Comparison of ENCODE assay signal across 36 cellular contexts in the genomic region with DNA sequence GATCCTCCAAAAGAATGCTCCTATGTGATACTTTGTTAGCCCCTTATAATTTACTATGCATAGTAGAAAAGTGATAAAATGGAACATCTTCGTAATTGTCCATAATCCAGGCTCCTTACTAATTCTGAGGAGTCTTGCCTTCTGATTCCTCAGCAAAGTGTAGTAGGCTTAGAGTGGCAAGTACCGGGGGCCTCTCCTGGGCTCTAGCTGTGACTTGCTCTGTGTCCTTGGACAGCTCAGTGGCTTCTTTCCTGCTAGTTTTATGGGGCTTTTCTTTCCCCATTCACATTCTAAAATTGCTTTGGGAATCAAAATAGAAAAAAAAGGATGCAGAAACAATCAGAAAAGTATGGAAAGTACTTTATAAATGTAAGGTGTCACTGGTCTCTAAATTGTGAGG.
"Had no signal": no experiment of that assay in that cellular context is flagged by ENCODE, and none has a peak within 500 bp of the region (broad histone marks: within the 10 kb centered on the region; RNA-seq: fewer than 3 reads in every experiment).

No MANE protein-coding gene starts in this region.

- H3K9me3 ChIP-seq: ascending aorta had no signal

- H3K4me3 Mint-ChIP-seq: activated CD4-positive, alpha-beta memory T cell treated with anti-CD3 and anti-CD28 coated beads, Interleukin-2, amount 10 ng/mL, durations not matched to agents 7 days and 5 days; activated CD4-positive, alpha-beta T cell treated with anti-CD3 and anti-CD28 coated beads for 36 hours; activated CD4-positive, alpha-beta T cell treated with anti-CD3 and anti-CD28 coated beads, Interleukin-2, amount 10 ng/mL, durations not matched to agents 7 days and 5 days; activated CD8-positive, alpha-beta memory T cell treated with anti-CD3 and anti-CD28 coated beads, Interleukin-2, amount 10 ng/mL, durations not matched to agents 7 days and 5 days; activated CD8-positive, alpha-beta T cell treated with anti-CD3 and anti-CD28 coated beads, Interleukin-2, amount 10 ng/mL, durations not matched to agents 7 days and 5 days; activated naive CD4-positive, alpha-beta T cell treated with anti-CD3 and anti-CD28 coated beads, Interleukin-2, amount 10 ng/mL, durations not matched to agents 7 days and 5 days; activated naive CD4-positive, alpha-beta T cell treated with anti-CD3 and anti-CD28 coated beads, Interleukin-2, amount 50 U/mL, for 24 hours; activated naive CD8-positive, alpha-beta T cell; activated naive CD8-positive, alpha-beta T cell treated with anti-CD3 and anti-CD28 coated beads, Interleukin-2, amount 10 ng/mL, durations not matched to agents 7 days and 5 days; activated naive CD8-positive, alpha-beta T cell treated with anti-CD3 and anti-CD28 coated beads, Interleukin-2, amount 50 U/mL, for 24 hours; activated T-cell treated with anti-CD3 and anti-CD28 coated beads, Interleukin-2, amount 50 U/mL, for 24 hours; brain; central memory CD8-positive, alpha-beta T cell; T-helper 1 cell treated with Interleukin-12 subunit alpha and Interleukin-12 subunit beta and Interleukin-4 antibody, amounts not matched to agents 30 μg/mL and 1 μg/mL, for 36 hours; T-helper 2 cell treated with Interferon-gamma antibody and Interleukin-4, amounts not matched to agents 5 μg/mL and 100 μg/mL, for 36 hours had no signal

- H3K36me3 Mint-ChIP-seq: activated CD8-positive, alpha-beta memory T cell treated with anti-CD3 and anti-CD28 coated beads, Interleukin-2, amount 10 ng/mL, durations not matched to agents 7 days and 5 days; activated naive CD4-positive, alpha-beta T cell treated with anti-CD3 and anti-CD28 coated beads, Interleukin-2, amount 10 ng/mL, durations not matched to agents 7 days and 5 days; activated naive CD4-positive, alpha-beta T cell treated with anti-CD3 and anti-CD28 coated beads, Interleukin-2, amount 50 U/mL, for 24 hours; activated naive CD8-positive, alpha-beta T cell; activated naive CD8-positive, alpha-beta T cell treated with anti-CD3 and anti-CD28 coated beads, Interleukin-2, amount 10 ng/mL, durations not matched to agents 7 days and 5 days; brain had no signal

- H3K27ac Mint-ChIP-seq: activated CD4-positive, alpha-beta memory T cell treated with anti-CD3 and anti-CD28 coated beads, Interleukin-2, amount 10 ng/mL, durations not matched to agents 7 days and 5 days; activated CD4-positive, alpha-beta T cell treated with anti-CD3 and anti-CD28 coated beads for 36 hours; activated CD4-positive, alpha-beta T cell treated with anti-CD3 and anti-CD28 coated beads, Interleukin-2, amount 10 ng/mL, durations not matched to agents 7 days and 5 days; activated CD8-positive, alpha-beta memory T cell treated with anti-CD3 and anti-CD28 coated beads, Interleukin-2, amount 10 ng/mL, durations not matched to agents 7 days and 5 days; activated CD8-positive, alpha-beta T cell treated with anti-CD3 and anti-CD28 coated beads, Interleukin-2, amount 10 ng/mL, durations not matched to agents 7 days and 5 days; activated naive CD4-positive, alpha-beta T cell treated with anti-CD3 and anti-CD28 coated beads, Interleukin-2, amount 10 ng/mL, durations not matched to agents 7 days and 5 days; activated naive CD4-positive, alpha-beta T cell treated with anti-CD3 and anti-CD28 coated beads, Interleukin-2, amount 50 U/mL, for 24 hours; activated naive CD8-positive, alpha-beta T cell; activated naive CD8-positive, alpha-beta T cell treated with anti-CD3 and anti-CD28 coated beads, Interleukin-2, amount 10 ng/mL, durations not matched to agents 7 days and 5 days; activated naive CD8-positive, alpha-beta T cell treated with anti-CD3 and anti-CD28 coated beads, Interleukin-2, amount 50 U/mL, for 24 hours; activated T-cell treated with anti-CD3 and anti-CD28 coated beads, Interleukin-2, amount 50 U/mL, for 24 hours; activated T-helper 2 cell treated with anti-CD3 and anti-CD28 coated beads, Interferon-gamma antibody, Interleukin-2, Interleukin-4, amounts not matched to agents 10 μg/mL and 5 μg/mL and 100 μg/mL, durations not matched to agents 14 hours and 24 hours and 36 hours; T-helper 1 cell treated with Interleukin-12 subunit alpha and Interleukin-12 subunit beta and Interleukin-4 antibody, amounts not matched to agents 30 μg/mL and 1 μg/mL, for 36 hours; T-helper 2 cell treated with Interferon-gamma antibody and Interleukin-4, amounts not matched to agents 5 μg/mL and 100 μg/mL, for 36 hours had no signal

- H3K27me3 Mint-ChIP-seq: brain had no signal

- DNase-seq: activated CD4-positive, alpha-beta memory T cell treated with anti-CD3 and anti-CD28 coated beads, Interleukin-2, amount 10 ng/mL, durations not matched to agents 7 days and 5 days; activated CD4-positive, alpha-beta T cell treated with anti-CD3 and anti-CD28 coated beads for 1 hour; activated CD4-positive, alpha-beta T cell treated with anti-CD3 and anti-CD28 coated beads for 36 hours; activated CD4-positive, alpha-beta T cell treated with anti-CD3 and anti-CD28 coated beads for 48 hours; activated CD4-positive, alpha-beta T cell treated with anti-CD3 and anti-CD28 coated beads, Interleukin-2, amount 10 ng/mL, durations not matched to agents 7 days and 5 days; activated CD4-positive, alpha-beta T cell treated with anti-CD3 and anti-CD28 coated beads, Interleukin-2, amount 50 U/mL, for 48 hours; activated CD4-positive, CD25-positive, alpha-beta regulatory T cell; activated CD8-positive, alpha-beta memory T cell treated with anti-CD3 and anti-CD28 coated beads for 24 hours; activated CD8-positive, alpha-beta memory T cell treated with anti-CD3 and anti-CD28 coated beads, Interleukin-2, amount 10 ng/mL, durations not matched to agents 7 days and 5 days; activated CD8-positive, alpha-beta memory T cell treated with anti-CD3 and anti-CD28 coated beads, Interleukin-2, amount 50 U/mL, for 48 hours; activated CD8-positive, alpha-beta T cell treated with anti-CD3 and anti-CD28 coated beads, Interleukin-2, amount 10 ng/mL, durations not matched to agents 7 days and 5 days; activated effector memory CD4-positive, alpha-beta T cell treated with Interleukin-2 at 50 U/mL for 16 hours; activated gamma-delta T cell; activated naive CD4-positive, alpha-beta T cell treated with anti-CD3 and anti-CD28 coated beads, Interleukin-2, amount 10 ng/mL, durations not matched to agents 7 days and 5 days; activated naive CD4-positive, alpha-beta T cell treated with Interleukin-2 at 50 U/mL for 16 hours; activated naive CD8-positive, alpha-beta T cell treated with anti-CD3 and anti-CD28 coated beads, Interleukin-2, amount 10 ng/mL, durations not matched to agents 7 days and 5 days; activated naive CD8-positive, alpha-beta T cell treated with anti-CD3 and anti-CD28 coated beads, Interleukin-2, amount 50 U/mL, for 24 hours; activated T-cell treated with anti-CD3 and anti-CD28 coated beads, Interleukin-2, amount 50 U/mL, for 24 hours; activated T-cell treated with anti-CD3 and anti-CD28 coated beads, Interleukin-2, amount 50 U/mL, for 48 hours; amygdala; anterior cingulate cortex; caudate nucleus; cerebellar nuclear complex; T-helper 1 cell; T-helper 2 cell; T-helper 9 cell had no signal

- H3K4me1 Mint-ChIP-seq: activated CD4-positive, alpha-beta memory T cell treated with anti-CD3 and anti-CD28 coated beads, Interleukin-2, amount 10 ng/mL, durations not matched to agents 7 days and 5 days; activated CD4-positive, alpha-beta T cell treated with anti-CD3 and anti-CD28 coated beads for 36 hours; activated CD4-positive, alpha-beta T cell treated with anti-CD3 and anti-CD28 coated beads, Interleukin-2, amount 10 ng/mL, durations not matched to agents 7 days and 5 days; activated CD8-positive, alpha-beta memory T cell treated with anti-CD3 and anti-CD28 coated beads, Interleukin-2, amount 10 ng/mL, durations not matched to agents 7 days and 5 days; activated naive CD4-positive, alpha-beta T cell treated with anti-CD3 and anti-CD28 coated beads, Interleukin-2, amount 10 ng/mL, durations not matched to agents 7 days and 5 days; activated naive CD4-positive, alpha-beta T cell treated with anti-CD3 and anti-CD28 coated beads, Interleukin-2, amount 50 U/mL, for 24 hours; activated naive CD8-positive, alpha-beta T cell treated with anti-CD3 and anti-CD28 coated beads, Interleukin-2, amount 10 ng/mL, durations not matched to agents 7 days and 5 days; activated naive CD8-positive, alpha-beta T cell treated with anti-CD3 and anti-CD28 coated beads, Interleukin-2, amount 50 U/mL, for 24 hours; central memory CD8-positive, alpha-beta T cell had no signal

- H3K4me3 ChIP-seq: ascending aorta, cardiac muscle cell had no signal

- H3K9me3 Mint-ChIP-seq: activated CD4-positive, alpha-beta memory T cell treated with anti-CD3 and anti-CD28 coated beads, Interleukin-2, amount 10 ng/mL, durations not matched to agents 7 days and 5 days; activated CD4-positive, alpha-beta T cell treated with anti-CD3 and anti-CD28 coated beads, Interleukin-2, amount 10 ng/mL, durations not matched to agents 7 days and 5 days; activated naive CD4-positive, alpha-beta T cell treated with anti-CD3 and anti-CD28 coated beads, Interleukin-2, amount 10 ng/mL, durations not matched to agents 7 days and 5 days; activated naive CD4-positive, alpha-beta T cell treated with anti-CD3 and anti-CD28 coated beads, Interleukin-2, amount 50 U/mL, for 24 hours; activated naive CD8-positive, alpha-beta T cell treated with anti-CD3 and anti-CD28 coated beads, Interleukin-2, amount 10 ng/mL, durations not matched to agents 7 days and 5 days; activated naive CD8-positive, alpha-beta T cell treated with anti-CD3 and anti-CD28 coated beads, Interleukin-2, amount 50 U/mL, for 24 hours; activated T-cell treated with anti-CD3 and anti-CD28 coated beads, Interleukin-2, amount 50 U/mL, for 24 hours; activated T-helper 2 cell treated with anti-CD3 and anti-CD28 coated beads, Interferon-gamma antibody, Interleukin-2, Interleukin-4, amounts not matched to agents 10 μg/mL and 5 μg/mL and 100 μg/mL, durations not matched to agents 14 hours and 24 hours and 36 hours; central memory CD8-positive, alpha-beta T cell; T-helper 1 cell treated with Interleukin-12 subunit alpha and Interleukin-12 subunit beta and Interleukin-4 antibody, amounts not matched to agents 30 μg/mL and 1 μg/mL, for 36 hours; T-helper 2 cell treated with Interferon-gamma antibody and Interleukin-4, amounts not matched to agents 5 μg/mL and 100 μg/mL, for 36 hours had no signal

- H3K27ac ChIP-seq: ascending aorta, cardiac muscle cell, VCaP had no signal

- H3K36me3 ChIP-seq: ascending aorta, cardiac muscle cell had no signal
